22 cellular contexts compared by ENCODE assay signal in genomic region chr3:28846948-28847527, GRCh38.
"Had no signal": no experiment of that assay in that cellular context is flagged by ENCODE, and none has a peak within 500 bp of the region (broad histone marks: within the 10 kb centered on the region; RNA-seq: fewer than 3 reads in every experiment).

No MANE protein-coding gene starts in this region.

- H3K4me3 ChIP-seq: adrenal gland, ascending aorta, lower lobe of right lung, thoracic aorta, upper lobe of left lung had no signal

- H3K4me1 ChIP-seq: adrenal gland, ascending aorta, foreskin keratinocyte, lower lobe of right lung, upper lobe of left lung had no signal

- DNase-seq: activated CD4-positive, alpha-beta T cell treated with anti-CD3 and anti-CD28 coated beads for 4 hours; activated CD4-positive, alpha-beta T cell treated with anti-CD3 and anti-CD28 coated beads, Interleukin-2, amount 50 U/mL, for 48 hours; activated CD4-positive, CD25-positive, alpha-beta regulatory T cell; activated CD8-positive, alpha-beta memory T cell treated with anti-CD3 and anti-CD28 coated beads, Interleukin-2, amount 50 U/mL, for 48 hours; activated naive CD4-positive, alpha-beta T cell; activated T-cell treated with anti-CD3 and anti-CD28 coated beads, Interleukin-2, amount 50 U/mL, for 4 hours; adrenal gland; brain microvascular endothelial cell; central memory CD4-positive, alpha-beta T cell; dermis blood vessel endothelial cell; effector CD8-positive, alpha-beta T cell; foreskin keratinocyte; hippocampal formation; lower lobe of right lung; naive thymus-derived CD4-positive, alpha-beta T cell; retina; stimulated activated CD4-positive, alpha-beta T cell treated with anti-CD3 and anti-CD28 coated beads, Interleukin-4, amount 100 ng/mL, for 24 hours; stimulated activated naive CD4-positive, alpha-beta T cell treated with Interleukin-2 at 50 U/mL for 16 hours; T-helper 17 cell; upper lobe of left lung had no signal

- H3K9me3 ChIP-seq: adrenal gland, ascending aorta, lower lobe of right lung, thoracic aorta, upper lobe of left lung had no signal

- H3K27me3 ChIP-seq: adrenal gland, ascending aorta, brain microvascular endothelial cell, foreskin keratinocyte, upper lobe of left lung had no signal

- H3K36me3 ChIP-seq: adrenal gland, ascending aorta, brain microvascular endothelial cell, lower lobe of right lung, thoracic aorta, upper lobe of left lung had no signal

- H3K27ac ChIP-seq: adrenal gland, ascending aorta, brain microvascular endothelial cell, foreskin keratinocyte, lower lobe of right lung, thoracic aorta, upper lobe of left lung had no signal
